ENCODE assay signal across 8 cellular contexts in genomic region chr18:63339920-63340484, GRCh38.
DNase-seq lines count a peak whose midpoint lies in the region; ATAC-seq lines count a peak whose summit lies in the region.

No MANE protein-coding gene starts in this region.

- peak; percentile 48 for DNase-seq in ACHN
- DNase-seq in GF-D8 (lab: John Stamatoyannopoulos, UW) = peak; percentile 43
- peak; percentile 15 for DNase-seq in NCI-H2227 treated with DMSO at 0.1 percent for 48 hours (lab: John Stamatoyannopoulos, UW)
- peak; percentile 25 for DNase-seq in activated naive CD4-positive, alpha-beta T cell treated with Interleukin-2 at 50 U/mL for 16 hours
- DNase-seq in stimulated activated naive CD8-positive, alpha-beta T cell treated with anti-CD3 and anti-CD28 coated beads, Interleukin-15, amount 100 ng/mL, for 72 hours = peak; percentile 33 to 39

- H3K4me1 Mint-ChIP-seq in stimulated activated naive CD8-positive, alpha-beta T cell treated with anti-CD3 and anti-CD28 coated beads, Interleukin-15, amount 100 ng/mL, for 72 hours = peaks cover 9% of the 10 kb centered on the region

- peaks cover 18% of the 10 kb centered on the region for H3K36me3 ChIP-seq in iPS-15b (ENCODE audit: control insufficient read depth, insufficient read depth, low read length)

- no peak overlapping the region for H3K4me3 ChIP-seq in iPS-15b (ENCODE audit: low read depth, low read length)

- no peak overlapping the region for H3K4me3 Mint-ChIP-seq in stimulated activated naive CD8-positive, alpha-beta T cell treated with anti-CD3 and anti-CD28 coated beads, Interleukin-15, amount 100 ng/mL, for 72 hours

- H3K27me3 Mint-ChIP-seq in stimulated activated naive CD8-positive, alpha-beta T cell treated with anti-CD3 and anti-CD28 coated beads, Interleukin-15, amount 100 ng/mL, for 72 hours = no peaks in the 10 kb centered on the region

- in situ Hi-C loops in ACHN (cut with HindIII; ENCODE audit: low pct_ligation_motif_present, low pct_unique_long_range_greater_than_20kb, low sequenced_read_pairs) = loop anchor here (25.0 kb wide), 1 partner anchor 328 kb away; no protein-coding TSS in a partner anchor

- H3K9me3 ChIP-seq in iPS-15b (ENCODE audit: control insufficient read depth, insufficient read depth, low read length) = no peaks in the 10 kb centered on the region

- no peaks in the 10 kb centered on the region for H3K9me3 Mint-ChIP-seq in stimulated activated naive CD8-positive, alpha-beta T cell treated with anti-CD3 and anti-CD28 coated beads, Interleukin-15, amount 100 ng/mL, for 72 hours

- no peaks in the 10 kb centered on the region for H3K27me3 ChIP-seq in iPS-15b (ENCODE audit: control insufficient read depth, insufficient read depth, low read length)

- H3K9ac ChIP-seq in iPS-15b (ENCODE audit: low read depth, low read length) = peak overlapping the region; percentile 5

- H3K27ac Mint-ChIP-seq in stimulated activated naive CD8-positive, alpha-beta T cell treated with anti-CD3 and anti-CD28 coated beads, Interleukin-15, amount 100 ng/mL, for 72 hours = no peak overlapping the region

- peak; percentile 59 for ATAC-seq in stimulated activated naive CD8-positive, alpha-beta T cell treated with anti-CD3 and anti-CD28 coated beads, Interleukin-15, amount 100 ng/mL, for 72 hours
- ATAC-seq in GM19035 (IDR thresholded peaks at IDR 0.05; ENCODE audit: unreplicated experiment) (no peak), GM18519 (IDR thresholded peaks at IDR 0.05; ENCODE audit: low FRiP score, unreplicated experiment) (no peak)

- peaks cover 11% of the 10 kb centered on the region for H3K4me1 ChIP-seq in iPS-15b (ENCODE audit: control insufficient read depth, insufficient read depth, low read length)
